14 cellular contexts compared by ENCODE assay signal in genomic region chr1:9183898-9184297, GRCh38. TPM values are rescaled to one million over a fixed set of nuclear protein-coding genes. Genes with fewer than 3 reads are reported as not detected.
DNase-seq lines count a peak whose midpoint lies in the region; ATAC-seq, FAIRE-seq and TF ChIP-seq lines count a peak whose summit lies in the region.
"Had no signal": no experiment of that assay in that cellular context is flagged by ENCODE, and none has a peak within 500 bp of the region (broad histone marks: within the 10 kb centered on the region; RNA-seq: fewer than 3 reads in every experiment).

No MANE protein-coding gene starts in this region.

- peaks cover 55% of the 10 kb centered on the region for H3K27me3 Mint-ChIP-seq in activated naive CD4-positive, alpha-beta T cell treated with anti-CD3 and anti-CD28 coated beads, Interleukin-2, amount 10 ng/mL, durations not matched to agents 7 days and 5 days
- no peaks in the 10 kb centered on the region for H3K27me3 Mint-ChIP-seq in astrocyte (ENCODE audit: low read depth, unreplicated experiment)
- H3K27me3 Mint-ChIP-seq in stimulated activated naive CD8-positive, alpha-beta T cell treated with anti-CD3 and anti-CD28 coated beads, Interleukin-15, amount 100 ng/mL, for 72 hours = peaks cover 58% of the 10 kb centered on the region

- TF ChIP-seq CTCF in astrocyte (IDR thresholded peaks at IDR 0.05; ENCODE audit: insufficient read depth, low read depth, low read length) (no peak), suprapubic skin (IDR thresholded peaks at IDR 0.05) (no peak), spleen (IDR thresholded peaks at IDR 0.05 in 8 of 11, conservative IDR thresholded peaks at IDR 0.05 in 3 of 11) (no peak), pancreas (IDR thresholded peaks at IDR 0.05) (no peak)

- H3K36me3 Mint-ChIP-seq in activated naive CD4-positive, alpha-beta T cell treated with anti-CD3 and anti-CD28 coated beads, Interleukin-2, amount 10 ng/mL, durations not matched to agents 7 days and 5 days = peaks cover 3% of the 10 kb centered on the region
- H3K36me3 Mint-ChIP-seq in astrocyte (ENCODE audit: low read depth, unreplicated experiment) = peaks cover 14% of the 10 kb centered on the region
- H3K36me3 Mint-ChIP-seq: CD14-positive monocyte, immature natural killer cell had no signal

- H2AFZ ChIP-seq in astrocyte (ENCODE audit: low read depth, low read length) = no peak overlapping the region

- peak overlapping the region; percentile 65 for H3K4me3 Mint-ChIP-seq in activated naive CD4-positive, alpha-beta T cell treated with anti-CD3 and anti-CD28 coated beads, Interleukin-2, amount 10 ng/mL, durations not matched to agents 7 days and 5 days
- H3K4me3 Mint-ChIP-seq in astrocyte (ENCODE audit: unreplicated experiment) = peak overlapping the region; percentile 83
- H3K4me3 Mint-ChIP-seq in stimulated activated naive CD8-positive, alpha-beta T cell treated with anti-CD3 and anti-CD28 coated beads, Interleukin-15, amount 100 ng/mL, for 72 hours = no peak overlapping the region
- H3K4me3 Mint-ChIP-seq: immature natural killer cell had no signal

- intact Hi-C loops in spleen (cut with DNase I; ENCODE audit: low total_unique reads) = no loop called here
- intact Hi-C loops in pancreas (cut with DNase I) = no loop called here

- H3K27ac ChIP-seq in astrocyte (ENCODE audit: low read depth, low read length) (no peak overlapping the region), iPS DF 6.9 (ENCODE audit: low read length) (no peak overlapping the region), suprapubic skin (no peak overlapping the region), spleen (no peak overlapping the region), pancreas (no peak overlapping the region)

- CTCF ChIA-PET in activated naive CD4-positive, alpha-beta T cell treated with anti-CD3 and anti-CD28 coated beads, Interleukin-2, amount 10 ng/mL, durations not matched to agents 7 days and 5 days (lab: Charles Lee) = no interaction called here

- no CpG with 5 or more reads among the region's 4 CpGs for WGBS in iPS DF 6.9 (ENCODE audit: insufficient coverage, insufficient read length)
- WGBS in suprapubic skin = 42% methylated on average over 4 of the region's 4 CpGs
- WGBS in spleen, 5 donors = 65 to 81% (median 78%) methylated on average over 3 to 4 of the region's 4 CpGs
- WGBS in pancreas, 2 donors = 81 to 88% methylated on average over 4 of the region's 4 CpGs

- peaks cover 87% of the 10 kb centered on the region for H3K79me2 ChIP-seq in astrocyte (ENCODE audit: insufficient read depth, low read length)

- no peak for ATAC-seq in stimulated activated naive CD8-positive, alpha-beta T cell treated with anti-CD3 and anti-CD28 coated beads, Interleukin-15, amount 100 ng/mL, for 72 hours
- no peak for ATAC-seq in pancreas

- no peak for TF ChIP-seq EP300 in suprapubic skin (IDR thresholded peaks at IDR 0.05)

- H3K4me3 ChIP-seq in astrocyte (ENCODE audit: insufficient read depth, low read depth, low read length) (peak overlapping the region; percentile 72), iPS DF 6.9 (ENCODE audit: low read length) (peak overlapping the region; percentile 63; the same call in 1 of the 2 replicates), suprapubic skin (peak overlapping the region; percentile 80), spleen (peak overlapping the region in 2 of 8 donors; percentile 58 to 79), pancreas (no peak overlapping the region)

- FAIRE-seq in astrocyte (lab: Jason Lieb, UNC) = no peak
- FAIRE-seq in pancreas (lab: Jason Lieb, UNC) = no peak

- peak overlapping the region; percentile 85 for H3K9ac ChIP-seq in astrocyte (ENCODE audit: low read length)

- H3K9me3 ChIP-seq in astrocyte (ENCODE audit: insufficient read depth, low read depth, low read length) = no peaks in the 10 kb centered on the region
- no peaks in the 10 kb centered on the region for H3K9me3 ChIP-seq in iPS DF 6.9 (ENCODE audit: control insufficient read depth, insufficient read depth, low read length)
- H3K9me3 ChIP-seq in suprapubic skin = no peaks in the 10 kb centered on the region
- H3K9me3 ChIP-seq in spleen = no peaks in the 10 kb centered on the region
- no peaks in the 10 kb centered on the region for H3K9me3 ChIP-seq in pancreas
- H3K9me3 ChIP-seq: tibial nerve had no signal

- peaks cover 24% of the 10 kb centered on the region for H3K4me1 Mint-ChIP-seq in activated naive CD4-positive, alpha-beta T cell treated with anti-CD3 and anti-CD28 coated beads, Interleukin-2, amount 10 ng/mL, durations not matched to agents 7 days and 5 days
- H3K4me1 Mint-ChIP-seq in astrocyte (ENCODE audit: low read depth, unreplicated experiment) = peaks cover 15% of the 10 kb centered on the region
- H3K4me1 Mint-ChIP-seq in stimulated activated naive CD8-positive, alpha-beta T cell treated with anti-CD3 and anti-CD28 coated beads, Interleukin-15, amount 100 ng/mL, for 72 hours = peaks cover 15% of the 10 kb centered on the region

- peaks cover 10% of the 10 kb centered on the region for H3K36me3 ChIP-seq in astrocyte (ENCODE audit: insufficient read depth, low read length)
- no peaks in the 10 kb centered on the region; the same call in 1 of the 2 replicates for H3K36me3 ChIP-seq in iPS DF 6.9 (ENCODE audit: control insufficient read depth, insufficient read depth, low read length)
- no peaks in the 10 kb centered on the region for H3K36me3 ChIP-seq in suprapubic skin
- H3K36me3 ChIP-seq in spleen = no peaks in the 10 kb centered on the region
- no peaks in the 10 kb centered on the region for H3K36me3 ChIP-seq in pancreas

- peaks cover 52% of the 10 kb centered on the region for H4K20me1 ChIP-seq in astrocyte (ENCODE audit: insufficient read depth, low read length)

- H3K4me1 ChIP-seq in astrocyte (ENCODE audit: insufficient read depth, low read length) (peaks cover 37% of the 10 kb centered on the region), iPS DF 6.9 (ENCODE audit: control insufficient read depth, insufficient read depth, low read length) (peaks cover 4% of the 10 kb centered on the region; the same call in 1 of the 2 replicates), suprapubic skin (peaks cover 35% of the 10 kb centered on the region), spleen (peaks cover 9 to 53% (median 37%) of the 10 kb centered on the region in 6 donors), pancreas (no peaks in the 10 kb centered on the region)

- no peaks in the 10 kb centered on the region for H3K9me3 Mint-ChIP-seq in activated naive CD4-positive, alpha-beta T cell treated with anti-CD3 and anti-CD28 coated beads, Interleukin-2, amount 10 ng/mL, durations not matched to agents 7 days and 5 days
- no peaks in the 10 kb centered on the region for H3K9me3 Mint-ChIP-seq in astrocyte (ENCODE audit: unreplicated experiment)
- no peaks in the 10 kb centered on the region for H3K9me3 Mint-ChIP-seq in stimulated activated naive CD8-positive, alpha-beta T cell treated with anti-CD3 and anti-CD28 coated beads, Interleukin-15, amount 100 ng/mL, for 72 hours
- H3K9me3 Mint-ChIP-seq: immature natural killer cell had no signal

- no peaks in the 10 kb centered on the region for H3K27me3 ChIP-seq in astrocyte (ENCODE audit: insufficient read depth, low read length)
- H3K27me3 ChIP-seq in iPS DF 6.9 (ENCODE audit: control insufficient read depth, insufficient read depth, low read length) = peaks cover 3% of the 10 kb centered on the region; the same call in 1 of the 2 replicates
- H3K27me3 ChIP-seq in suprapubic skin = peaks cover 3% of the 10 kb centered on the region
- H3K27me3 ChIP-seq in spleen (replicated peaks in 1 of 7) = peaks cover 4 to 39% (median 23%) of the 10 kb centered on the region in 7 donors
- no peaks in the 10 kb centered on the region for H3K27me3 ChIP-seq in pancreas
- H3K27me3 ChIP-seq: tibial nerve had no signal

- H3K27ac Mint-ChIP-seq in activated naive CD4-positive, alpha-beta T cell treated with anti-CD3 and anti-CD28 coated beads, Interleukin-2, amount 10 ng/mL, durations not matched to agents 7 days and 5 days = no peak overlapping the region
- H3K27ac Mint-ChIP-seq in astrocyte (ENCODE audit: unreplicated experiment) = peak overlapping the region; percentile 58
- H3K27ac Mint-ChIP-seq in stimulated activated naive CD8-positive, alpha-beta T cell treated with anti-CD3 and anti-CD28 coated beads, Interleukin-15, amount 100 ng/mL, for 72 hours = no peak overlapping the region
- H3K27ac Mint-ChIP-seq: immature natural killer cell had no signal

- H3K4me2 ChIP-seq in astrocyte (ENCODE audit: low read length) = peak overlapping the region; percentile 83

- TF ChIP-seq POLR2A in suprapubic skin (IDR thresholded peaks at IDR 0.05) (no peak), spleen (IDR thresholded peaks at IDR 0.05) (no peak)

- no peak for DNase-seq in activated naive CD4-positive, alpha-beta T cell treated with anti-CD3 and anti-CD28 coated beads, Interleukin-2, amount 10 ng/mL, durations not matched to agents 7 days and 5 days
- no peak for DNase-seq in activated naive CD4-positive, alpha-beta T cell treated with anti-CD3 and anti-CD28 coated beads, Interleukin-2, amount 50 U/mL, for 16 hours
- DNase-seq in astrocyte (ENCODE audit: low read depth) (no peak), iPS DF 6.9 (ENCODE audit: low read depth, low spot score) (no peak), suprapubic skin (ENCODE audit: low spot score in 2 of 2) (no peak), spleen (no peak), pancreas (no peak)
- no peak for DNase-seq in stimulated activated naive CD8-positive, alpha-beta T cell treated with anti-CD3 and anti-CD28 coated beads, Interleukin-15, amount 100 ng/mL, for 72 hours
- DNase-seq: dermis blood vessel endothelial cell, immature natural killer cell, NCI-H1694, OCI-M1 had no signal

RNA-seq across cellular contexts. Expression of gene H6PD, which starts 50.7 kb away (rescaled TPM):
- 13.9 and 18.9 TPM in 2 replicates for total RNA-seq in astrocyte
- total RNA-seq in suprapubic skin = 100 to 1,000 TPM in 2 of 4 donors, 10 to 100 TPM in 2; 83.6 to 130 (median 106) TPM
- total RNA-seq in spleen = 10 to 100 TPM; 32.1 to 55.3 (median 37.8) TPM
- polyA plus RNA-seq in spleen = 10 to 100 TPM in 1 of 3 donors, 1 to 10 TPM in 2; 4.5 to 13.9 (median 5.5) TPM
- total RNA-seq in pancreas = 10 to 100 TPM; 14.2 to 34.2 (median 18.5) TPM
- 10 to 100 TPM in 1 of 2 donors, 1 to 10 TPM in 1; 8.7 to 13.4 TPM for polyA plus RNA-seq in pancreas

RNA-seq across cellular contexts. Expression of gene GPR157, which starts 55.0 kb away (rescaled TPM):
- total RNA-seq in astrocyte (5.4 and 8.2 TPM in 2 replicates), suprapubic skin (10 to 100 TPM; 38.9 to 62.8 (median 44.2) TPM), spleen (10 to 100 TPM in 1 of 7 donors, 1 to 10 TPM in 6; 5.7 to 10.5 (median 6.8) TPM), pancreas (1 to 10 TPM; 3.5 to 6.2 (median 5.3) TPM)
- polyA plus RNA-seq in spleen (1 to 10 TPM; 1.2 to 2.8 (median 1.5) TPM), pancreas (1 to 10 TPM; 2.1 to 2.6 TPM)

Comparison
In these comparisons a context has a peak if more than half of its experiments do, and no peak if none do; other contexts are left out.
1. H3K4me3 Mint-ChIP-seq: peak in activated naive CD4-positive, alpha-beta T cell treated with anti-CD3 and anti-CD28 coated beads, Interleukin-2, amount 10 ng/mL, durations not matched to agents 7 days and 5 days (single experiment) and astrocyte (single experiment); none in stimulated activated naive CD8-positive, alpha-beta T cell treated with anti-CD3 and anti-CD28 coated beads, Interleukin-15, amount 100 ng/mL, for 72 hours (0 of 2).
2. H3K4me3 ChIP-seq: peak in astrocyte (single experiment), iPS DF 6.9 (single experiment) and suprapubic skin (single experiment); none in pancreas (0 of 4).